Comparison of ENCODE assay signal across 10 cellular contexts in the genomic region with DNA sequence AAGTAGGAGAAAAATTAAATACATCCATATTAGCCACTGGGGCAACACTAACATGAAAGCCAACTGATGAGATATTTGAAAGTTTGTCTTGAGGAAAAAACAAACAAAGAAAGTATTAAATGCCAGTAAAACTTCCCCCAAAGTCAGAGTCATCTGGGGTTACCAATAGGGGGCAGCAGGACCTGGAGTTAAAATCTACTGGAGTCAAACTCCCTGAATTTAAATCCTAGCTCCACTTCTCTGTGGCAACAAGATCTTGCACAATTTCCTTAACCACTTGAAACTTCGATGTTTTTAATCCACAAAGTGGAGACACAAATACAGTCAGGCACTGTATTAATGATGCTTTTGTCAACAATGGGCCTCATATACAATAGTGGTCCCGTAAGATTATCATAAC. TPM values are rescaled to one million over a fixed set of nuclear protein-coding genes. Genes with fewer than 3 reads are reported as not detected.
A peak's percentile ranks its signal among the peaks of the same experiment; 100 is the strongest.
DNase-seq lines count a peak whose midpoint lies in the region; ATAC-seq and TF ChIP-seq lines count a peak whose summit lies in the region.
"Had no signal": no experiment of that assay in that cellular context is flagged by ENCODE, and none has a peak within 500 bp of the region (broad histone marks: within the 10 kb centered on the region; RNA-seq: fewer than 3 reads in every experiment).

No MANE protein-coding gene starts in this region.

- DNase-seq in DMS53 (lab: John Stamatoyannopoulos, UW) (peak; percentile 18), DMS53 treated with DMSO at 0.1 percent for 48 hours (lab: John Stamatoyannopoulos, UW; ENCODE audit: unreplicated experiment) (no peak), NOMO-1 treated with dmso at 0.1 percent for 144 hours (lab: John Stamatoyannopoulos, UW; ENCODE audit: unreplicated experiment) (peak; percentile 72), epithelial cell of proximal tubule (ENCODE audit: low read depth) (no peak), skeletal muscle cell (ENCODE audit: low read depth) (peak; percentile 18)
- DNase-seq in stimulated activated naive CD8-positive, alpha-beta T cell treated with anti-CD3 and anti-CD28 coated beads, Interleukin-15, amount 100 ng/mL, for 72 hours: no peak
- DNase-seq: activated CD4-positive, alpha-beta T cell treated with anti-CD3 and anti-CD28 coated beads for 1 hour had no signal

- no peaks in the 10 kb centered on the region for H3K27me3 Mint-ChIP-seq in stimulated activated naive CD8-positive, alpha-beta T cell treated with anti-CD3 and anti-CD28 coated beads, Interleukin-15, amount 100 ng/mL, for 72 hours
- H3K27me3 Mint-ChIP-seq: dendritic cell treated with granulocyte-macrophage colony-stimulating factor and Interleukin-4, amounts not matched to agents 40 ng/mL and 50 ng/mL, for 4 days had no signal

- H3K4me3 Mint-ChIP-seq in stimulated activated naive CD8-positive, alpha-beta T cell treated with anti-CD3 and anti-CD28 coated beads, Interleukin-15, amount 100 ng/mL, for 72 hours: no peak overlapping the region
- H3K4me3 Mint-ChIP-seq: dendritic cell treated with granulocyte-macrophage colony-stimulating factor and Interleukin-4, amounts not matched to agents 40 ng/mL and 50 ng/mL, for 4 days had no signal

- peaks cover 0 to 9% of the 10 kb centered on the region in 2 donors for H3K9me3 Mint-ChIP-seq in stimulated activated naive CD8-positive, alpha-beta T cell treated with anti-CD3 and anti-CD28 coated beads, Interleukin-15, amount 100 ng/mL, for 72 hours

- no peak overlapping the region for H3K27ac Mint-ChIP-seq in stimulated activated naive CD8-positive, alpha-beta T cell treated with anti-CD3 and anti-CD28 coated beads, Interleukin-15, amount 100 ng/mL, for 72 hours
- H3K27ac Mint-ChIP-seq: dendritic cell treated with granulocyte-macrophage colony-stimulating factor and Interleukin-4, amounts not matched to agents 40 ng/mL and 50 ng/mL, for 4 days had no signal

- peak; percentile 74 for TF ChIP-seq CTCF in epithelial cell of proximal tubule (conservative IDR thresholded peaks at IDR 0.05; ENCODE audit: low read depth, low read length)

- no peaks in the 10 kb centered on the region for H3K4me1 Mint-ChIP-seq in stimulated activated naive CD8-positive, alpha-beta T cell treated with anti-CD3 and anti-CD28 coated beads, Interleukin-15, amount 100 ng/mL, for 72 hours

- H3K4me3 ChIP-seq in epithelial cell of proximal tubule (ENCODE audit: low read depth, low read length) (no peak overlapping the region), skeletal muscle cell (ENCODE audit: low read depth, low read length) (no peak overlapping the region)

- no peak for ATAC-seq in GM19023 (IDR thresholded peaks at IDR 0.05; ENCODE audit: unreplicated experiment)
- no peak for ATAC-seq in GM21447 (IDR thresholded peaks at IDR 0.05; ENCODE audit: unreplicated experiment)
- no peak for ATAC-seq in stimulated activated naive CD8-positive, alpha-beta T cell treated with anti-CD3 and anti-CD28 coated beads, Interleukin-15, amount 100 ng/mL, for 72 hours

RNA-seq across cellular contexts. Expression of a gene that starts 14.4 kb away (rescaled TPM):
- total RNA-seq in epithelial cell of proximal tubule: 0.23 TPM in 1 of 2 replicates, not detected in the other

Comparison
In these comparisons a context has a peak if more than half of its experiments do, and no peak if none do; other contexts are left out.
1. DNase-seq: peak in DMS53 (single experiment), NOMO-1 treated with dmso at 0.1 percent for 144 hours (single experiment) and skeletal muscle cell (single experiment); none in DMS53 treated with DMSO at 0.1 percent for 48 hours (single experiment), epithelial cell of proximal tubule (single experiment) and stimulated activated naive CD8-positive, alpha-beta T cell treated with anti-CD3 and anti-CD28 coated beads, Interleukin-15, amount 100 ng/mL, for 72 hours (0 of 2).